8 cellular contexts compared by ENCODE assay signal in the genomic region with DNA sequence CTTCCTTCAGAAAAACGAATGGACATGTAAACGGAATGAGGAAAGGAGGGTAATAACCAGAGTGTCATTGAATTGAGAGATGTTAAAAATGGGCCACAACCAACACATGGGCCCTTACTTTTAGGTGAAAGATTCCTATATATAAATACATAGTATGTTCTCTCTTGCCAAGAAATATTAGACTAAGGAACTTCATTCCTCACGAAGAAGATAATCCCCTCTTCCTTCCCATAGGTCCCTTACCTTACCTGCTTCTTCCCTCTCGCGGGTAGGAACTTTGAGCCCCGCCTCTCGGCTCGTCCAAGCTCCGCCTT. TPM values are rescaled to one million over a fixed set of nuclear protein-coding genes. Genes with fewer than 3 reads are reported as not detected.
A peak's percentile ranks its signal among the peaks of the same experiment; 100 is the strongest.
DNase-seq lines count a peak whose midpoint lies in the region; ATAC-seq and FAIRE-seq lines count a peak whose summit lies in the region.

No MANE protein-coding gene starts in this region.

- no peaks in the 10 kb centered on the region for H3K9me3 ChIP-seq in stomach smooth muscle (ENCODE audit: control insufficient read depth in 2 of 2, low read length in 2 of 2)

- no peaks in the 10 kb centered on the region for H3K27me3 ChIP-seq in stomach smooth muscle (ENCODE audit: control insufficient read depth in 1 of 2, insufficient read depth in 2 of 2, low read length in 2 of 2)

- H3K4me3 ChIP-seq in stomach smooth muscle (ENCODE audit: low read length in 2 of 2), result peak overlapping the region; percentile 89 to 96

- peak overlapping the region; percentile 70 for H3K27ac ChIP-seq in stomach smooth muscle (ENCODE audit: low read length)

- peak overlapping the region; percentile 88 for H3K4me3 Mint-ChIP-seq in activated CD4-positive, alpha-beta T cell treated with anti-CD3 and anti-CD28 coated beads, Interleukin-2, amount 10 ng/mL, durations not matched to agents 24 days and 14 days
- peak overlapping the region; percentile 85 for H3K4me3 Mint-ChIP-seq in activated naive CD8-positive, alpha-beta T cell treated with anti-CD3 and anti-CD28 coated beads, Interleukin-2, amount 50 U/mL, for 24 hours

- H3K9me3 Mint-ChIP-seq in activated CD4-positive, alpha-beta T cell treated with anti-CD3 and anti-CD28 coated beads, Interleukin-2, amount 10 ng/mL, durations not matched to agents 24 days and 14 days, result no peaks in the 10 kb centered on the region
- no peaks in the 10 kb centered on the region for H3K9me3 Mint-ChIP-seq in activated naive CD8-positive, alpha-beta T cell treated with anti-CD3 and anti-CD28 coated beads, Interleukin-2, amount 50 U/mL, for 24 hours

- H3K9ac ChIP-seq in stomach smooth muscle (ENCODE audit: low read length in 2 of 2), result peak overlapping the region; percentile 36 to 96

- peak; percentile 84 for FAIRE-seq in islet of Langerhans (lab: Jason Lieb, UNC)

- no peak for DNase-seq in activated CD4-positive, alpha-beta T cell treated with anti-CD3 and anti-CD28 coated beads, Interleukin-2, amount 10 ng/mL, durations not matched to agents 24 days and 14 days
- DNase-seq in activated CD4-positive, alpha-beta T cell treated with anti-CD3 and anti-CD28 coated beads for 4 hours, result no peak
- no peak for DNase-seq in activated naive CD8-positive, alpha-beta T cell treated with anti-CD3 and anti-CD28 coated beads, Interleukin-2, amount 50 U/mL, for 24 hours
- DNase-seq in NCI-H2081 treated with DMSO at 0.1 percent for 48 hours (lab: John Stamatoyannopoulos, UW), result no peak

- peaks cover 36% of the 10 kb centered on the region for H3K4me1 Mint-ChIP-seq in activated CD4-positive, alpha-beta T cell treated with anti-CD3 and anti-CD28 coated beads, Interleukin-2, amount 10 ng/mL, durations not matched to agents 24 days and 14 days
- peaks cover 39% of the 10 kb centered on the region for H3K4me1 Mint-ChIP-seq in activated naive CD8-positive, alpha-beta T cell treated with anti-CD3 and anti-CD28 coated beads, Interleukin-2, amount 50 U/mL, for 24 hours

- intact Hi-C loops in activated CD4-positive, alpha-beta T cell treated with anti-CD3 and anti-CD28 coated beads, Interleukin-2, amount 10 ng/mL, durations not matched to agents 24 days and 14 days (cut with micrococcal nuclease), result loop anchor here (5.0 to 10.0 kb wide), 3 partner anchors 85 to 345 kb away; a partner anchor contains a TSS

- peak overlapping the region; percentile 95 for H3K27ac Mint-ChIP-seq in activated CD4-positive, alpha-beta T cell treated with anti-CD3 and anti-CD28 coated beads, Interleukin-2, amount 10 ng/mL, durations not matched to agents 24 days and 14 days
- peak overlapping the region; percentile 83 for H3K27ac Mint-ChIP-seq in activated naive CD8-positive, alpha-beta T cell treated with anti-CD3 and anti-CD28 coated beads, Interleukin-2, amount 50 U/mL, for 24 hours

- H3K27me3 Mint-ChIP-seq in activated CD4-positive, alpha-beta T cell treated with anti-CD3 and anti-CD28 coated beads, Interleukin-2, amount 10 ng/mL, durations not matched to agents 24 days and 14 days, result no peaks in the 10 kb centered on the region
- H3K27me3 Mint-ChIP-seq in activated naive CD8-positive, alpha-beta T cell treated with anti-CD3 and anti-CD28 coated beads, Interleukin-2, amount 50 U/mL, for 24 hours, result no peaks in the 10 kb centered on the region

- no peak for ATAC-seq in activated naive CD8-positive, alpha-beta T cell treated with anti-CD3 and anti-CD28 coated beads, Interleukin-2, amount 50 U/mL, for 24 hours
- ATAC-seq in GM19351 (IDR thresholded peaks at IDR 0.05; ENCODE audit: unreplicated experiment) (no peak), HG02852 (IDR thresholded peaks at IDR 0.05; ENCODE audit: unreplicated experiment) (no peak)

- H3K36me3 Mint-ChIP-seq in activated CD4-positive, alpha-beta T cell treated with anti-CD3 and anti-CD28 coated beads, Interleukin-2, amount 10 ng/mL, durations not matched to agents 24 days and 14 days (ENCODE audit: low read depth), result peaks cover 8% of the 10 kb centered on the region
- H3K36me3 Mint-ChIP-seq in activated naive CD8-positive, alpha-beta T cell treated with anti-CD3 and anti-CD28 coated beads, Interleukin-2, amount 50 U/mL, for 24 hours (ENCODE audit: low read depth), result no peaks in the 10 kb centered on the region

- H3K36me3 ChIP-seq in stomach smooth muscle (ENCODE audit: control insufficient read depth in 2 of 2, insufficient read depth in 2 of 2, low read length in 2 of 2), result no peaks in the 10 kb centered on the region

- peaks cover 20% of the 10 kb centered on the region for H3K4me1 ChIP-seq in stomach smooth muscle (ENCODE audit: control insufficient read depth, insufficient read depth, low read length)

RNA-seq across cellular contexts. Expression of a gene that starts 0.3 kb away (rescaled TPM):
- 17.2 and 18.7 TPM in 2 replicates for total RNA-seq in activated CD4-positive, alpha-beta T cell treated with anti-CD3 and anti-CD28 coated beads, Interleukin-2, amount 10 ng/mL, durations not matched to agents 24 days and 14 days

RNA-seq across cellular contexts. Expression of a gene that starts 0.7 kb away (rescaled TPM):
- 4.1 and 6.1 TPM in 2 replicates for total RNA-seq in activated CD4-positive, alpha-beta T cell treated with anti-CD3 and anti-CD28 coated beads, Interleukin-2, amount 10 ng/mL, durations not matched to agents 24 days and 14 days
